Comparison of ENCODE assay signal across 26 cellular contexts in genomic region chr1:222256058-222256457, GRCh38.
"Had no signal": no experiment of that assay in that cellular context is flagged by ENCODE, and none has a peak within 500 bp of the region (broad histone marks: within the 10 kb centered on the region; RNA-seq: fewer than 3 reads in every experiment).

No MANE protein-coding gene starts in this region.

- H3K36me3 ChIP-seq: colonic mucosa, esophagus muscularis mucosa, esophagus squamous epithelium, gastrocnemius medialis, gastroesophageal sphincter, heart left ventricle, heart right ventricle had no signal

- FAIRE-seq: colon, endothelial cell of umbilical vein had no signal

- H3K4me1 ChIP-seq: colonic mucosa, esophagus muscularis mucosa, gastrocnemius medialis, gastroesophageal sphincter, heart left ventricle, heart right ventricle had no signal

- ATAC-seq: effector memory CD8-positive, alpha-beta T cell; esophagus mucosa; foreskin keratinocyte; gastrocnemius medialis; gastroesophageal sphincter; heart left ventricle; heart right ventricle had no signal

- H3K4me3 ChIP-seq: colonic mucosa, coronary artery, dorsolateral prefrontal cortex, esophagus muscularis mucosa, esophagus squamous epithelium, gastrocnemius medialis, gastroesophageal sphincter, heart left ventricle, heart right ventricle had no signal

- DNase-seq: colonic mucosa; cortex of kidney; dermis blood vessel endothelial cell; dorsolateral prefrontal cortex; effector CD4-positive, alpha-beta T cell; effector CD8-positive, alpha-beta T cell; effector memory CD4-positive, alpha-beta T cell; effector memory CD8-positive, alpha-beta T cell; endodermal cell; erythroblast; esophagus squamous epithelium; foreskin fibroblast; foreskin keratinocyte; foreskin melanocyte; gastrocnemius medialis; glutamatergic neuron; head of caudate nucleus; heart left ventricle; heart right ventricle had no signal

- H3K9me3 ChIP-seq: colonic mucosa, esophagus squamous epithelium, gastrocnemius medialis had no signal

- H3K27ac ChIP-seq: colonic mucosa, coronary artery, dorsolateral prefrontal cortex, epithelial cell of prostate, esophagus muscularis mucosa, esophagus squamous epithelium, foreskin keratinocyte, gastrocnemius medialis, gastroesophageal sphincter, heart left ventricle, heart right ventricle had no signal

- H3K27me3 ChIP-seq: colonic mucosa, dorsolateral prefrontal cortex, esophagus muscularis mucosa, esophagus squamous epithelium, gastrocnemius medialis, gastroesophageal sphincter had no signal
